ENCODE assay signal across 8 cellular contexts in genomic region chr16:8850279-8850885, GRCh38. TPM values are rescaled to one million over a fixed set of nuclear protein-coding genes. Genes with fewer than 3 reads are reported as not detected.
DNase-seq lines count a peak whose midpoint lies in the region; ATAC-seq and TF ChIP-seq lines count a peak whose summit lies in the region.

No MANE protein-coding gene starts in this region.

- ATAC-seq in naive B cell (ENCODE audit: low read depth in 2 of 2) = peak; percentile 25 to 47
- ATAC-seq in HG03354 (IDR thresholded peaks at IDR 0.05; ENCODE audit: poor library complexity, severe bottlenecking, unreplicated experiment) = no peak

- no peak for TF ChIP-seq CTCF in Calu3 (IDR thresholded peaks at IDR 0.05; ENCODE audit: unreplicated experiment)

- H3K9me3 Mint-ChIP-seq in Calu3 (ENCODE audit: low read depth, unreplicated experiment) (no peaks in the 10 kb centered on the region), naive B cell (no peaks in the 10 kb centered on the region)

- DNase-seq in Calu3 (no peak), NCI-H226 (peak; percentile 91), caudate nucleus (lab: John Stamatoyannopoulos, UW) (no peak), naive B cell (no peak), NCI-H774 (lab: John Stamatoyannopoulos, UW) (no peak), NCI-H146 (lab: John Stamatoyannopoulos, UW) (no peak), NCI-H2081 treated with DMSO at 0.1 percent for 48 hours (lab: John Stamatoyannopoulos, UW) (no peak)

- peak overlapping the region; percentile 87 for H3K27ac ChIP-seq in caudate nucleus (ENCODE audit: low read depth, low read length)

- no TSS peak for BruUV-seq in Calu3 (replicated peaks; lab: Mats Ljungman, UMichigan)

- H3K36me3 Mint-ChIP-seq in Calu3 (ENCODE audit: insufficient read depth, unreplicated experiment) (peaks cover 76% of the 10 kb centered on the region), naive B cell (peaks cover 0 to 16% of the 10 kb centered on the region in 2 donors)

- H3K27ac Mint-ChIP-seq in Calu3 (ENCODE audit: unreplicated experiment) (peak overlapping the region; percentile 38), naive B cell (peak overlapping the region in 5 of 6 donors; percentile 27 to 95 (median 87))

- H3K4me3 Mint-ChIP-seq in Calu3 (ENCODE audit: low read depth, unreplicated experiment) = no peak overlapping the region
- peak overlapping the region in 1 of 8 donors; percentile 51 for H3K4me3 Mint-ChIP-seq in naive B cell

- intact Hi-C loops in Calu3 (cut with micrococcal nuclease; ENCODE audit: unreplicated experiment) = no loop called here

- H3K27me3 Mint-ChIP-seq in Calu3 (ENCODE audit: unreplicated experiment) (no peaks in the 10 kb centered on the region), naive B cell (no peaks in the 10 kb centered on the region)

- H3K4me1 Mint-ChIP-seq in Calu3 (ENCODE audit: low read depth, unreplicated experiment) (peaks cover 9% of the 10 kb centered on the region), naive B cell (peaks cover 13 to 24% (median 14%) of the 10 kb centered on the region in 3 donors)

- CTCF ChIA-PET in Calu3 (lab: Charles Lee) = interaction anchor here (0.6 to 0.8 kb wide), 2 partner anchors 159 to 289 kb away, joined by 3 read pairs; no protein-coding TSS in a partner anchor

RNA-seq across cellular contexts. Expression of gene CARHSP1, which starts 18.4 kb away (rescaled TPM):
- total RNA-seq in Calu3 (2022) = 89.2 and 104 TPM in 2 replicates
- polyA plus RNA-seq in naive B cell (ENCODE audit: low read depth in 6 of 6) = 10 to 100 TPM; 37.0 to 62.1 (median 50.3) TPM

RNA-seq across cellular contexts. Expression of gene LITAFD, which starts 31.8 kb away (rescaled TPM):
- total RNA-seq in Calu3 (2022) = not detected in 2 replicates
- not detected for polyA plus RNA-seq in naive B cell (ENCODE audit: low read depth in 6 of 6)

RNA-seq across cellular contexts. Expression of gene PMM2, which starts 52.7 kb away (rescaled TPM):
- total RNA-seq in Calu3 (2022) = 88.3 and 92.8 TPM in 2 replicates
- 10 to 100 TPM; 19.8 to 33.0 (median 25.1) TPM for polyA plus RNA-seq in naive B cell (ENCODE audit: low read depth in 6 of 6)

RNA-seq across cellular contexts. Expression of gene TMEM186, which starts 52.9 kb away (rescaled TPM):
- 20.9 and 23.6 TPM in 2 replicates for total RNA-seq in Calu3 (2022)
- polyA plus RNA-seq in naive B cell (ENCODE audit: low read depth in 6 of 6) = 10 to 100 TPM; 10.3 to 18.9 (median 17.1) TPM
